ENCODE assay signal across 8 cellular contexts in the genomic region with DNA sequence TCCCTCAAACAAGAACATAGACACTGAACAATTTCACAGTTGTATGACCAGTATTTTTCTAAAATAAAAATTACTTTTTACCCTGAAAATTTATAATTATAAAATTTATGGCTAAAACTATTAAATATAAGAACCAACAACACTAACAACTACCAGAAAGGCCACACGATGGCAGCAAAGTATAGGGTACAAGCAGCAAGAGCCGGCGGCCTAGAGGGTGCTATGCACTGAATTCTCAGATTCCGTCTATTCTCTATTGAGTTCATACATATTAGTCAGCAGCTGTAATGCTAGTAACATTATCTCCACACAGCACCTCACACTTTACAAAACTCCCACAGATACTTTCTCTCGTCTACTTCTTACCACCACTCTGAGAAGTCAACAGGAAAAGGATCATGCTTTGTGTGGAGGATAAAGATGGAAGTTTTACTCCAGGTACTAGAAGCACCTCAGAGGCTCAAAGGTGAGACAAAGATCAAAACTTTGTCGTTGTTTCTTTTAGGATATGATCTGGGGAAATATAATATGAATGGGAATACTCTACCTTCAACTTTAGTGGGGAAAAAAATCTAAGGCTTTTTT.
DNase-seq lines count a peak whose midpoint lies in the region; ATAC-seq, FAIRE-seq and TF ChIP-seq lines count a peak whose summit lies in the region.

No MANE protein-coding gene starts in this region.

- H3K9me3 ChIP-seq in astrocyte (ENCODE audit: insufficient read depth, low read depth, low read length), result no peaks in the 10 kb centered on the region
- no peaks in the 10 kb centered on the region for H3K9me3 ChIP-seq in spleen

- H3K27ac Mint-ChIP-seq in astrocyte (ENCODE audit: unreplicated experiment), result no peak overlapping the region

- H3K4me1 ChIP-seq in astrocyte (ENCODE audit: insufficient read depth, low read length) (no peaks in the 10 kb centered on the region), spleen (peaks cover 0 to 8% (median 1%) of the 10 kb centered on the region in 6 donors)

- no peaks in the 10 kb centered on the region for H3K9me3 Mint-ChIP-seq in astrocyte (ENCODE audit: unreplicated experiment)

- TF ChIP-seq CTCF in astrocyte (IDR thresholded peaks at IDR 0.05; ENCODE audit: insufficient read depth, low read depth, low read length) (peak; percentile 76), spleen (IDR thresholded peaks at IDR 0.05 in 8 of 11, conservative IDR thresholded peaks at IDR 0.05 in 3 of 11) (peak in 10 of 11 experiments; percentile 27 to 66 (median 52))

- no peak overlapping the region for H3K9ac ChIP-seq in astrocyte (ENCODE audit: low read length)

- H3K4me2 ChIP-seq in astrocyte (ENCODE audit: low read length), result no peak overlapping the region

- peaks cover 4% of the 10 kb centered on the region for H3K27me3 Mint-ChIP-seq in astrocyte (ENCODE audit: low read depth, unreplicated experiment)

- intact Hi-C loops in spleen (cut with DNase I; ENCODE audit: low total_unique reads), result loop anchor here (2.0 to 10.0 kb wide), 2 partner anchors 208 to 236 kb away; no protein-coding TSS in a partner anchor

- H3K79me2 ChIP-seq in astrocyte (ENCODE audit: insufficient read depth, low read length), result no peaks in the 10 kb centered on the region

- no peak overlapping the region for H3K27ac ChIP-seq in astrocyte (ENCODE audit: low read depth, low read length)
- no peak overlapping the region for H3K27ac ChIP-seq in spleen

- peak; percentile 96 for ATAC-seq in GM18498 (IDR thresholded peaks at IDR 0.05; ENCODE audit: unreplicated experiment)
- ATAC-seq in HG02943 (IDR thresholded peaks at IDR 0.05; ENCODE audit: low read depth, unreplicated experiment), result peak; percentile 83

- TF ChIP-seq POLR2A in spleen (IDR thresholded peaks at IDR 0.05), result no peak

- H3K4me3 Mint-ChIP-seq in astrocyte (ENCODE audit: unreplicated experiment), result no peak overlapping the region

- H4K20me1 ChIP-seq in astrocyte (ENCODE audit: insufficient read depth, low read length), result no peaks in the 10 kb centered on the region

- H3K4me1 Mint-ChIP-seq in astrocyte (ENCODE audit: low read depth, unreplicated experiment), result peaks cover 3% of the 10 kb centered on the region

- H3K27me3 ChIP-seq in astrocyte (ENCODE audit: insufficient read depth, low read length) (peaks cover 2% of the 10 kb centered on the region), spleen (replicated peaks in 1 of 7) (no peaks in the 10 kb centered on the region)

- FAIRE-seq in astrocyte (lab: Jason Lieb, UNC), result no peak

- H3K36me3 ChIP-seq in astrocyte (ENCODE audit: insufficient read depth, low read length), result no peaks in the 10 kb centered on the region
- no peaks in the 10 kb centered on the region for H3K36me3 ChIP-seq in spleen

- DNase-seq in 8988T (peak; percentile 20), NCI-H1694 (lab: John Stamatoyannopoulos, UW) (peak; percentile 66), T-helper 2 cell (peak in 3 of 5 experiments; percentile 23 to 66 (median 38)), astrocyte (ENCODE audit: low read depth) (peak; percentile 68), hippocampal formation (lab: John Stamatoyannopoulos, UW) (peak; percentile 69 to 88), spleen (peak; percentile 78)

- no peak overlapping the region for H3K4me3 ChIP-seq in astrocyte (ENCODE audit: insufficient read depth, low read depth, low read length)
- no peak overlapping the region for H3K4me3 ChIP-seq in spleen

- peaks cover 2% of the 10 kb centered on the region for H3K36me3 Mint-ChIP-seq in astrocyte (ENCODE audit: low read depth, unreplicated experiment)

- WGBS in spleen, 5 donors, result 16 to 19% (median 17%) methylated on average over 6 of the region's 6 CpGs

- H2AFZ ChIP-seq in astrocyte (ENCODE audit: low read depth, low read length), result no peak overlapping the region

Comparison
In these comparisons a context has a peak if more than half of its experiments do, and no peak if none do; other contexts are left out.
1. DNase-seq: peak in every context shown above with its lines; median percentile 78 in hippocampal formation; 78 in spleen; 68 in astrocyte; 66 in NCI-H1694; 38 in T-helper 2 cell; 20 in 8988T.